In genomic region chr17:48330386-48330785, GRCh38 we compare ENCODE assay signal across 20 cellular contexts.
"Had no signal": no experiment of that assay in that cellular context is flagged by ENCODE, and none has a peak within 500 bp of the region (broad histone marks: within the 10 kb centered on the region; RNA-seq: fewer than 3 reads in every experiment).

No MANE protein-coding gene starts in this region.

- H3K36me3 Mint-ChIP-seq: natural killer cell had no signal

- H3K36me3 ChIP-seq: left lung, upper lobe of left lung had no signal

- H3K27ac Mint-ChIP-seq: activated CD8-positive, alpha-beta memory T cell treated with anti-CD3 and anti-CD28 coated beads, Interleukin-2, amount 10 ng/mL, durations not matched to agents 7 days and 5 days; natural killer cell; progenitor cell of endocrine pancreas; stimulated activated naive CD8-positive, alpha-beta T cell treated with anti-CD3 and anti-CD28 coated beads, Interleukin-15, amount 100 ng/mL, for 72 hours had no signal

- H3K27me3 Mint-ChIP-seq: activated CD8-positive, alpha-beta memory T cell treated with anti-CD3 and anti-CD28 coated beads, Interleukin-2, amount 10 ng/mL, durations not matched to agents 7 days and 5 days; progenitor cell of endocrine pancreas; stimulated activated naive CD8-positive, alpha-beta T cell treated with anti-CD3 and anti-CD28 coated beads, Interleukin-15, amount 100 ng/mL, for 72 hours had no signal

- H3K4me3 Mint-ChIP-seq: activated CD8-positive, alpha-beta memory T cell treated with anti-CD3 and anti-CD28 coated beads, Interleukin-2, amount 10 ng/mL, durations not matched to agents 7 days and 5 days; natural killer cell; stimulated activated naive CD8-positive, alpha-beta T cell treated with anti-CD3 and anti-CD28 coated beads, Interleukin-15, amount 100 ng/mL, for 72 hours had no signal

- H3K9me3 ChIP-seq: left lung, upper lobe of left lung had no signal

- DNase-seq: activated CD4-positive, alpha-beta T cell treated with anti-CD3 and anti-CD28 coated beads for 1 hour; activated CD4-positive, alpha-beta T cell treated with anti-CD3 and anti-CD28 coated beads, Interleukin-2, amount 50 U/mL, for 4 hours; activated CD8-positive, alpha-beta memory T cell treated with anti-CD3 and anti-CD28 coated beads, Interleukin-2, amount 10 ng/mL, durations not matched to agents 7 days and 5 days; activated effector memory CD4-positive, alpha-beta T cell treated with Interleukin-2 at 50 U/mL for 16 hours; activated naive CD4-positive, alpha-beta T cell treated with anti-CD3 and anti-CD28 coated beads, Interleukin-2, amount 50 U/mL, for 16 hours; activated T-cell treated with anti-CD3 and anti-CD28 coated beads, Interleukin-2, amount 50 U/mL, for 1 hour; dorsolateral prefrontal cortex; erythroblast; islet precursor cell; left lung; mammary epithelial cell; natural killer cell; nucleus accumbens; right cardiac atrium; small intestine; stimulated activated naive CD8-positive, alpha-beta T cell treated with anti-CD3 and anti-CD28 coated beads, Interleukin-15, amount 100 ng/mL, for 72 hours; T-helper 9 cell; upper lobe of left lung had no signal

- H3K4me1 ChIP-seq: left lung, upper lobe of left lung had no signal

- H3K27me3 ChIP-seq: upper lobe of left lung had no signal

- H3K27ac ChIP-seq: dorsolateral prefrontal cortex, left lung, upper lobe of left lung, VCaP had no signal

- ATAC-seq: activated CD8-positive, alpha-beta memory T cell treated with anti-CD3 and anti-CD28 coated beads, Interleukin-2, amount 10 ng/mL, durations not matched to agents 7 days and 5 days; left lung; natural killer cell; right cardiac atrium; stimulated activated naive CD8-positive, alpha-beta T cell treated with anti-CD3 and anti-CD28 coated beads, Interleukin-15, amount 100 ng/mL, for 72 hours had no signal

- H3K4me3 ChIP-seq: dorsolateral prefrontal cortex, left lung, upper lobe of left lung had no signal

- H3K9me3 Mint-ChIP-seq: natural killer cell; stimulated activated naive CD8-positive, alpha-beta T cell treated with anti-CD3 and anti-CD28 coated beads, Interleukin-15, amount 100 ng/mL, for 72 hours had no signal
